ENCODE assay signal across 8 cellular contexts in the genomic region with DNA sequence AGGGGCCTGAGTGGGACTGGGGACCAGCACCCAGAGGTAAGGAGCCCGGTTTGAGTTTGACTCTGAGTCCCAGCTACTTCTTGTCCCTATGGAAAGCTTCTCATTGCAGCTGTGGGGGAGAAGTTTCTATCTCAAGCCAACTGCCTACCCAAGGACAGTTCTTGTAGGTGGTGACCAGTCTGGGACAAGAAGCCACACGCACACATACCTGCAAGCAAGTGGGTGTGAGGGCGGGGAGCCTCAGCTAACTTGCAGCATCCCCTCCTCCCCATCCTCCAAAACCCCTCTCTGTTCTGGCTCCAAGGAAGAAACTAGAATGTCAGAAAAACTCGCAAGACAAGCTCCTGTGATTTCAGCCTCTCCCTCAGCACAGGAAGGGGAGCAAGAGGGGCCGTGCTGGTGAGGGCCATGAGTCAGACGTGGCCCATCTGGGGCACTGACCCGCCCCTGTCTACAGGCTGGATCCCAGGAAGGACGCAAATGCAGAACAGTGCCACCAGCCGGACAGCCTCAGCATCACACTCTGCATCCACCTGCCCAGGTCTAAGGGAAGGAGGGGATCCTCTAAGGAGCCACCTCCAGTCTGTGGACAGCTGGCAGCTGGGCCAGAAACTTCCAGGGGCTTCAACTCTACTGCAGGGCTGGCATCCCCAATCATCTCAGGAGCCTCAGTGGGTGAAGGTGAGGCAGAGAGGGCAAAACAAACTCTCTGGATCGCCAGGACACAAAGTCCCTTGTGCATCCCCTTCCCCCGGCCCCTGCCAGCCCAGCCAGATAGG.
DNase-seq lines count a peak whose midpoint lies in the region; ATAC-seq and TF ChIP-seq lines count a peak whose summit lies in the region.

No MANE protein-coding gene starts in this region.

- H3K4me1 ChIP-seq in Caco-2 (peaks cover 65% of the 10 kb centered on the region), upper lobe of right lung (peaks cover 78% of the 10 kb centered on the region)

- intact Hi-C loops in Caco-2 (cut with micrococcal nuclease; ENCODE audit: unreplicated experiment), result loop anchor here (1.0 kb wide), 1 partner anchor 89 kb away; no protein-coding TSS in a partner anchor
- intact Hi-C loops in upper lobe of right lung (cut with DNase I), result no loop called here

- H3K4me3 Mint-ChIP-seq in Caco-2 (ENCODE audit: unreplicated experiment), result no peak overlapping the region

- H3K9me3 Mint-ChIP-seq in Caco-2 (ENCODE audit: unreplicated experiment), result no peaks in the 10 kb centered on the region

- H3K9me3 ChIP-seq in Caco-2, result no peaks in the 10 kb centered on the region
- no peaks in the 10 kb centered on the region for H3K9me3 ChIP-seq in upper lobe of right lung

- no peaks in the 10 kb centered on the region for H3K36me3 Mint-ChIP-seq in Caco-2 (ENCODE audit: insufficient read depth, unreplicated experiment)

- H3K4me1 Mint-ChIP-seq in Caco-2 (ENCODE audit: low read depth, unreplicated experiment), result peaks cover 23% of the 10 kb centered on the region

- 0 out of 2 replicates have a peak, but pooled peaks cover 2% of the 10 kb centered on the region for H3K36me3 ChIP-seq in Caco-2 (ENCODE audit: control insufficient read depth, insufficient read depth, low read length)
- H3K36me3 ChIP-seq in upper lobe of right lung, result peaks cover 64% of the 10 kb centered on the region

- TF ChIP-seq CTCF in Caco-2 (IDR thresholded peaks at IDR 0.05; ENCODE audit: insufficient read depth in 1 of 2, low read depth in 1 of 2, low read length in 1 of 2, severe bottlenecking in 1 of 2, unreplicated experiment in 1 of 2), result peak in 1 of 2 experiments; percentile 63
- TF ChIP-seq CTCF in upper lobe of right lung (IDR thresholded peaks at IDR 0.05), result peak; percentile 64

- peak; percentile 52 for ATAC-seq in GM21619 (IDR thresholded peaks at IDR 0.05; ENCODE audit: unreplicated experiment)
- peak; percentile 58 for ATAC-seq in upper lobe of right lung
- no peak for ATAC-seq in GM18873 (IDR thresholded peaks at IDR 0.05; ENCODE audit: low FRiP score, unreplicated experiment)

- peak; percentile 50 to 54 for DNase-seq in Caco-2
- DNase-seq in NCI-H226, result peak; percentile 58
- DNase-seq in T47D (ENCODE audit: low read depth in 1 of 2, low spot score in 1 of 2), result peak; percentile 35 to 49
- DNase-seq in left kidney (ENCODE audit: low read depth, low spot score), result peak; percentile 75
- peak; percentile 90 for DNase-seq in upper lobe of right lung
- no peak for DNase-seq in central memory CD4-positive, alpha-beta T cell

- H3K4me3 ChIP-seq in Caco-2 (ENCODE audit: low read depth, low read length) (no peak overlapping the region), upper lobe of right lung (peak overlapping the region; percentile 43)

- H3K27ac ChIP-seq in upper lobe of right lung, result peak overlapping the region; percentile 90

- H3K27ac Mint-ChIP-seq in Caco-2 (ENCODE audit: unreplicated experiment), result peak overlapping the region; percentile 62

- POLR2A ChIA-PET in Caco-2 (lab: Charles Lee), result no interaction called here

- no peaks in the 10 kb centered on the region for H3K27me3 Mint-ChIP-seq in Caco-2 (ENCODE audit: insufficient read depth, unreplicated experiment)

- CTCF ChIA-PET in Caco-2 (lab: Charles Lee), result interaction anchor here (0.9 to 1.6 kb wide), 5 partner anchors 13 to 105 kb away, joined by 3 to 5 read pairs (median 4); no protein-coding TSS in a partner anchor

- no peaks in the 10 kb centered on the region for H3K27me3 ChIP-seq in Caco-2 (replicated peaks; ENCODE audit: control insufficient read depth, insufficient read depth, low read length)
- H3K27me3 ChIP-seq in upper lobe of right lung, result no peaks in the 10 kb centered on the region

- BruUV-seq in Caco-2 (replicated peaks; lab: Mats Ljungman, UMichigan), result no TSS peak

- in situ Hi-C loops in T47D (cut with HindIII; ENCODE audit: low pct_unique_long_range_greater_than_20kb, low sequenced_read_pairs), result no loop called here
